ENCODE assay signal across 27 cellular contexts in genomic region chr10:71081229-71081560, GRCh38.
A peak's percentile ranks its signal among the peaks of the same experiment; 100 is the strongest.
DNase-seq lines count a peak whose midpoint lies in the region; ATAC-seq and TF ChIP-seq lines count a peak whose summit lies in the region.
"Had no signal": no experiment of that assay in that cellular context is flagged by ENCODE, and none has a peak within 500 bp of the region (broad histone marks: within the 10 kb centered on the region; RNA-seq: fewer than 3 reads in every experiment).

No MANE protein-coding gene starts in this region.

- WGBS in lung, 2 donors: 75 to 81% methylated on average over 6 of the region's 6 CpGs

- H3K4me3 Mint-ChIP-seq in activated CD8-positive, alpha-beta memory T cell treated with anti-CD3 and anti-CD28 coated beads, Interleukin-2, amount 10 ng/mL, durations not matched to agents 7 days and 5 days: no peak overlapping the region
- no peak overlapping the region for H3K4me3 Mint-ChIP-seq in type B pancreatic cell
- H3K4me3 Mint-ChIP-seq: activated CD4-positive, alpha-beta T cell treated with anti-CD3 and anti-CD28 coated beads, Interleukin-2, amount 10 ng/mL, durations not matched to agents 7 days and 5 days; memory B cell had no signal

- DNase-seq in activated CD4-positive, CD25-positive, alpha-beta regulatory T cell treated with anti-CD3 and anti-CD28 coated beads, Interleukin-2, amount 50 U/mL, for 72 hours: peak; percentile 15
- DNase-seq in activated CD4-positive, CD25-positive, alpha-beta regulatory T cell (lab: John Stamatoyannopoulos, UW): no peak
- peak; percentile 11 for DNase-seq in activated CD8-positive, alpha-beta memory T cell treated with anti-CD3 and anti-CD28 coated beads, Interleukin-2, amount 10 ng/mL, durations not matched to agents 7 days and 5 days
- DNase-seq in lung (ENCODE audit: low spot score): peak; percentile 21
- DNase-seq in type B pancreatic cell (ENCODE audit: extremely low spot score, unreplicated experiment): peak; percentile 18
- no peak for DNase-seq in GM10266 (ENCODE audit: extremely low spot score)
- DNase-seq in NCI-H1436 (lab: John Stamatoyannopoulos, UW): no peak
- DNase-seq: activated CD4-positive, alpha-beta T cell treated with anti-CD3 and anti-CD28 coated beads, Interleukin-2, amount 10 ng/mL, durations not matched to agents 7 days and 5 days; activated naive CD4-positive, alpha-beta T cell treated with Interleukin-2 at 50 U/mL for 16 hours; DMS79; GDM1; hippocampal formation; IMR-90; left colon; NCI-H1694; NCI-H446; NCI-H774; SJCRH30; stimulated activated CD4-positive, alpha-beta T cell treated with anti-CD3 and anti-CD28 coated beads, Interleukin-4, amount 100 ng/mL, for 1 hour; SW 1271 had no signal

- no peak for ATAC-seq in activated CD8-positive, alpha-beta memory T cell treated with anti-CD3 and anti-CD28 coated beads, Interleukin-2, amount 10 ng/mL, durations not matched to agents 7 days and 5 days
- ATAC-seq in lung (ENCODE audit: insufficient read depth, low FRiP score) (no peak), HG02759 (IDR thresholded peaks at IDR 0.05; ENCODE audit: unreplicated experiment) (no peak)
- ATAC-seq: body of pancreas, left colon had no signal

- no peaks in the 10 kb centered on the region for H3K36me3 Mint-ChIP-seq in activated CD8-positive, alpha-beta memory T cell treated with anti-CD3 and anti-CD28 coated beads, Interleukin-2, amount 10 ng/mL, durations not matched to agents 7 days and 5 days
- no peaks in the 10 kb centered on the region for H3K36me3 Mint-ChIP-seq in type B pancreatic cell
- H3K36me3 Mint-ChIP-seq: memory B cell had no signal

- H3K9me3 Mint-ChIP-seq in activated CD8-positive, alpha-beta memory T cell treated with anti-CD3 and anti-CD28 coated beads, Interleukin-2, amount 10 ng/mL, durations not matched to agents 7 days and 5 days (ENCODE audit: low read depth): no peaks in the 10 kb centered on the region
- H3K9me3 Mint-ChIP-seq in type B pancreatic cell: no peaks in the 10 kb centered on the region
- H3K9me3 Mint-ChIP-seq: activated CD4-positive, alpha-beta T cell treated with anti-CD3 and anti-CD28 coated beads, Interleukin-2, amount 10 ng/mL, durations not matched to agents 7 days and 5 days; memory B cell had no signal

- H3K27me3 Mint-ChIP-seq in activated CD8-positive, alpha-beta memory T cell treated with anti-CD3 and anti-CD28 coated beads, Interleukin-2, amount 10 ng/mL, durations not matched to agents 7 days and 5 days: no peaks in the 10 kb centered on the region
- peaks cover 19% of the 10 kb centered on the region for H3K27me3 Mint-ChIP-seq in type B pancreatic cell
- H3K27me3 Mint-ChIP-seq: activated CD4-positive, alpha-beta T cell treated with anti-CD3 and anti-CD28 coated beads, Interleukin-2, amount 10 ng/mL, durations not matched to agents 7 days and 5 days had no signal

- no peak overlapping the region for H3K4me3 ChIP-seq in lung
- H3K4me3 ChIP-seq: body of pancreas, dorsolateral prefrontal cortex, SJCRH30, tibial artery had no signal

- CTCF ChIA-PET in activated CD8-positive, alpha-beta memory T cell treated with anti-CD3 and anti-CD28 coated beads, Interleukin-2, amount 10 ng/mL, durations not matched to agents 7 days and 5 days (lab: Charles Lee): no interaction called here

- H3K27me3 ChIP-seq in lung (ENCODE audit: control insufficient read depth, insufficient read depth): no peaks in the 10 kb centered on the region
- H3K27me3 ChIP-seq: body of pancreas, dorsolateral prefrontal cortex, SJCRH30, tibial artery had no signal

- no peaks in the 10 kb centered on the region for H3K4me1 ChIP-seq in lung (ENCODE audit: control insufficient read depth in 2 of 2, insufficient read depth in 2 of 2, low read length in 2 of 2)
- H3K4me1 ChIP-seq: body of pancreas, parathyroid adenoma, SJCRH30 had no signal

- H3K4me1 Mint-ChIP-seq in activated CD8-positive, alpha-beta memory T cell treated with anti-CD3 and anti-CD28 coated beads, Interleukin-2, amount 10 ng/mL, durations not matched to agents 7 days and 5 days: no peaks in the 10 kb centered on the region
- peaks cover 30% of the 10 kb centered on the region for H3K4me1 Mint-ChIP-seq in type B pancreatic cell (ENCODE audit: unreplicated experiment)
- H3K4me1 Mint-ChIP-seq: activated CD4-positive, alpha-beta T cell treated with anti-CD3 and anti-CD28 coated beads, Interleukin-2, amount 10 ng/mL, durations not matched to agents 7 days and 5 days; memory B cell had no signal

- H3K27ac Mint-ChIP-seq in activated CD8-positive, alpha-beta memory T cell treated with anti-CD3 and anti-CD28 coated beads, Interleukin-2, amount 10 ng/mL, durations not matched to agents 7 days and 5 days: no peak overlapping the region
- H3K27ac Mint-ChIP-seq in type B pancreatic cell: no peak overlapping the region
- H3K27ac Mint-ChIP-seq: activated CD4-positive, alpha-beta T cell treated with anti-CD3 and anti-CD28 coated beads, Interleukin-2, amount 10 ng/mL, durations not matched to agents 7 days and 5 days; memory B cell had no signal

- no peaks in the 10 kb centered on the region for H3K36me3 ChIP-seq in lung (ENCODE audit: control insufficient read depth in 2 of 2, insufficient read depth in 2 of 2, low read length in 2 of 2)
- H3K36me3 ChIP-seq: SJCRH30, tibial artery had no signal

- H3K27ac ChIP-seq in lung (ENCODE audit: low read depth in 1 of 2, low read length in 1 of 2): no peak overlapping the region
- H3K27ac ChIP-seq: 22Rv1, body of pancreas, dorsolateral prefrontal cortex, parathyroid adenoma, SJCRH30, tibial artery had no signal

- no peaks in the 10 kb centered on the region for H3K9me3 ChIP-seq in lung (ENCODE audit: control insufficient read depth in 2 of 2, insufficient read depth in 1 of 2, low read length in 1 of 2)
- H3K9me3 ChIP-seq: body of pancreas, SJCRH30, tibial artery had no signal

- no peak for TF ChIP-seq CTCF in lung (IDR thresholded peaks at IDR 0.05; ENCODE audit: control extremely low read depth, extremely low read depth)
- no peak for TF ChIP-seq CTCF in type B pancreatic cell (conservative IDR thresholded peaks at IDR 0.05)
- TF ChIP-seq CTCF in GM10266 (IDR thresholded peaks at IDR 0.05; ENCODE audit: control insufficient read depth, insufficient read depth, low read depth, missing control alignments): no peak

Comparison
In these comparisons a context has a peak if more than half of its experiments do, and no peak if none do; other contexts are left out.
1. DNase-seq: peak in activated CD4-positive, CD25-positive, alpha-beta regulatory T cell treated with anti-CD3 and anti-CD28 coated beads, Interleukin-2, amount 50 U/mL, for 72 hours (single experiment), activated CD8-positive, alpha-beta memory T cell treated with anti-CD3 and anti-CD28 coated beads, Interleukin-2, amount 10 ng/mL, durations not matched to agents 7 days and 5 days (single experiment), lung (single experiment) and type B pancreatic cell (single experiment); none in activated CD4-positive, CD25-positive, alpha-beta regulatory T cell (0 of 4), GM10266 (single experiment) and NCI-H1436 (single experiment).